18 cellular contexts compared by ENCODE assay signal in the genomic region with DNA sequence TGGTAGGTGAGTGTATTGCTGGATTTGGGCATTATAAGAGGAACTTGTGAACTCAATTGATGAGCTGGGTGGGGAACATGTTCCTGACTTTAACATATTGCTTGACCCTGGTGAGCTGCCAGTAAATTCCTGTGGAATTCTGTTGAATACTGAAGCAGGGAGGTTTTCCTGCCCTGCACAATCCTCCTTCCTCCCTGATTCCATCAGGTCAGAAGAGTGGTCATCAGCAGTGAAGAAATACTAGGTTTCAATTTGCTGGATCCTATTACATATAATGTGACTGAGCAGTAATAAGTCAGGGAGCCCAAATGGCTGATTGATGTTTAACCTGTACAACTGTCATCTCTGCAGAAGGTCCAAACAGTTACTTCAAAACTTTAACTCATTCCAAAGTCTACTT.
DNase-seq lines count a peak whose midpoint lies in the region; ATAC-seq, FAIRE-seq and TF ChIP-seq lines count a peak whose summit lies in the region.
"Had no signal": no experiment of that assay in that cellular context is flagged by ENCODE, and none has a peak within 500 bp of the region (broad histone marks: within the 10 kb centered on the region; RNA-seq: fewer than 3 reads in every experiment).

No MANE protein-coding gene starts in this region.

- no peaks in the 10 kb centered on the region for H3K79me2 ChIP-seq in HepG2 (ENCODE audit: insufficient read depth, low read length)

- TF ChIP-seq RAD21 in HepG2 (CRISPR knock-in tag; IDR thresholded peaks at IDR 0.05): no peak

- 0 out of 3 replicates have a peak, but pooled peaks have one; percentile 24 for ATAC-seq in HepG2
- ATAC-seq: K562; stimulated activated naive B cell treated with anti-CD40 and anti-IgM and Interleukin-4, amounts not matched to agents 10 μg/mL and 1 μg/mL and 100 μg/mL, for 72 hours; T-helper 17 cell; upper lobe of right lung had no signal

- no peaks in the 10 kb centered on the region for H3K36me3 Mint-ChIP-seq in immature natural killer cell
- H3K36me3 Mint-ChIP-seq: stimulated activated naive B cell treated with anti-CD40 and anti-IgM and Interleukin-4, amounts not matched to agents 10 μg/mL and 1 μg/mL and 100 μg/mL, for 72 hours had no signal

- intact Hi-C loops in HepG2 (cut with micrococcal nuclease; ENCODE audit: unreplicated experiment) (no loop called here), tibial artery (cut with DNase I; ENCODE audit: low total_unique reads) (no loop called here)

- DNase-seq in M059J (ENCODE audit: low read depth): peak; percentile 36
- DNase-seq in choroid plexus epithelial cell (ENCODE audit: low read depth): peak; percentile 39
- no peak for DNase-seq in HepG2 (ENCODE audit: low spot score)
- no peak for DNase-seq in tibial artery
- no peak for DNase-seq in activated CD4-positive, CD25-positive, alpha-beta regulatory T cell (lab: John Stamatoyannopoulos, UW)
- DNase-seq in GOT3 (lab: John Stamatoyannopoulos, UW): no peak
- no peak for DNase-seq in NCI-H82 treated with DMSO at 0.1 percent for 48 hours (lab: John Stamatoyannopoulos, UW; ENCODE audit: unreplicated experiment)
- no peak for DNase-seq in immature natural killer cell
- DNase-seq: activated effector memory CD4-positive, alpha-beta T cell treated with anti-CD3 and anti-CD28 coated beads, Interleukin-2, amount 50 U/mL, for 16 hours; dorsolateral prefrontal cortex; hippocampal formation; NCI-H1417 treated with DMSO at 0.1 percent for 48 hours; stimulated activated CD4-positive, alpha-beta T cell treated with anti-CD3 and anti-CD28 coated beads, Interleukin-12 subunit alpha, Interleukin-12 subunit beta, amount 100 ng/mL, for 4 hours; stimulated activated naive B cell treated with anti-CD40 and anti-IgM and Interleukin-4, amounts not matched to agents 10 μg/mL and 1 μg/mL and 100 μg/mL, for 72 hours; T-helper 17 cell; upper lobe of right lung had no signal

- H3K27me3 Mint-ChIP-seq in immature natural killer cell (ENCODE audit: low read depth in 3 of 3): peaks cover 0 to 1% (median 0%) of the 10 kb centered on the region in 3 donors
- H3K27me3 Mint-ChIP-seq: T-helper 17 cell had no signal

- H3K4me3 ChIP-seq in choroid plexus epithelial cell (ENCODE audit: low read depth, low read length) (no peak overlapping the region), HepG2 (replicated peaks in 1 of 3; ENCODE audit: insufficient read depth in 1 of 3, low read depth in 2 of 3, low read length in 3 of 3) (no peak overlapping the region), tibial artery (no peak overlapping the region)
- H3K4me3 ChIP-seq: BLaER1 treated with 17β-estradiol and CSF1 and Interleukin-3, amounts not matched to agents 10 nM and 100 nM; dorsolateral prefrontal cortex; K562 had no signal

- no peak overlapping the region for H3K4me2 ChIP-seq in HepG2 (ENCODE audit: low read depth, low read length)

- H3K9ac ChIP-seq in HepG2 (ENCODE audit: insufficient read depth, low read depth, low read length): no peak overlapping the region
- H3K9ac ChIP-seq: BLaER1 treated with 17β-estradiol and CSF1 and Interleukin-3, amounts not matched to agents 10 nM and 100 nM had no signal

- no peak for FAIRE-seq in HepG2 (lab: Jason Lieb, UNC)
- FAIRE-seq: K562 had no signal

- TF ChIP-seq POLR2A in HepG2 (IDR thresholded peaks at IDR 0.05; ENCODE audit: insufficient read depth in 1 of 2, low read depth in 2 of 2, low read length in 2 of 2): no peak

- no peaks in the 10 kb centered on the region for H3K4me1 Mint-ChIP-seq in immature natural killer cell
- H3K4me1 Mint-ChIP-seq: stimulated activated naive B cell treated with anti-CD40 and anti-IgM and Interleukin-4, amounts not matched to agents 10 μg/mL and 1 μg/mL and 100 μg/mL, for 72 hours; T-helper 17 cell had no signal

- POLR2A ChIA-PET in HepG2 (lab: Yijun Ruan, JAX): no interaction called here

- H3K27ac ChIP-seq in HepG2 (ENCODE audit: extremely low read length, insufficient read depth, low read length) (no peak overlapping the region), tibial artery (peak overlapping the region; percentile 48 to 79)
- H3K27ac ChIP-seq: dorsolateral prefrontal cortex, upper lobe of right lung had no signal

- H3K4me1 ChIP-seq in HepG2 (ENCODE audit: insufficient read depth, low read length) (peaks cover 16% of the 10 kb centered on the region), tibial artery (peaks cover 0 to 80% (median 36%) of the 10 kb centered on the region in 4 donors)
- H3K4me1 ChIP-seq: upper lobe of right lung had no signal

- H3K4me3 Mint-ChIP-seq in immature natural killer cell: no peak overlapping the region
- H3K4me3 Mint-ChIP-seq: stimulated activated naive B cell treated with anti-CD40 and anti-IgM and Interleukin-4, amounts not matched to agents 10 μg/mL and 1 μg/mL and 100 μg/mL, for 72 hours; T-helper 17 cell had no signal

- H3K9me3 Mint-ChIP-seq in immature natural killer cell: peaks cover 0 to 8% (median under 1%) of the 10 kb centered on the region in 6 donors
- H3K9me3 Mint-ChIP-seq: stimulated activated naive B cell treated with anti-CD40 and anti-IgM and Interleukin-4, amounts not matched to agents 10 μg/mL and 1 μg/mL and 100 μg/mL, for 72 hours had no signal

- H4K20me1 ChIP-seq in HepG2 (ENCODE audit: insufficient read depth, low read length): no peaks in the 10 kb centered on the region
- H4K20me1 ChIP-seq: BLaER1 treated with 17β-estradiol and CSF1 and Interleukin-3, amounts not matched to agents 10 nM and 100 nM had no signal

- CTCF ChIA-PET in HepG2 (lab: Yijun Ruan, JAX; ENCODE audit: low intra/inter-chr PET ratio, low total read pairs): no interaction called here

- TF ChIP-seq EP300 in HepG2 (IDR thresholded peaks at IDR 0.05; ENCODE audit: low read depth in 2 of 2, low read length in 2 of 2) (no peak), HepG2 (CRISPR knock-in tag; IDR thresholded peaks at IDR 0.05; ENCODE audit: borderline replicate concordance) (no peak)

- no peaks in the 10 kb centered on the region for H3K27me3 ChIP-seq in HepG2 (ENCODE audit: control insufficient read depth in 1 of 2, insufficient read depth in 2 of 2, low read length in 2 of 2)
- no peaks in the 10 kb centered on the region for H3K27me3 ChIP-seq in tibial artery
- H3K27me3 ChIP-seq: BLaER1 treated with 17β-estradiol and CSF1 and Interleukin-3, amounts not matched to agents 10 nM and 100 nM; dorsolateral prefrontal cortex; upper lobe of right lung had no signal

- no peaks in the 10 kb centered on the region for H3K36me3 ChIP-seq in HepG2 (replicated peaks in 1 of 2; ENCODE audit: control insufficient read depth in 1 of 2, insufficient read depth in 2 of 2, low read length in 2 of 2)
- H3K36me3 ChIP-seq in tibial artery: no peaks in the 10 kb centered on the region
- H3K36me3 ChIP-seq: BLaER1 treated with 17β-estradiol and CSF1 and Interleukin-3, amounts not matched to agents 10 nM and 100 nM; upper lobe of right lung had no signal

- BruUV-seq in HepG2 (replicated peaks; lab: Mats Ljungman, UMichigan): no TSS peak

- H2AFZ ChIP-seq in HepG2 (ENCODE audit: low read length): no peak overlapping the region

- in situ Hi-C loops in HepG2 (cut with HindIII; ENCODE audit: extremely low pct_ligation_motif_present, low pct_unique_long_range_greater_than_20kb): no loop called here

- H3K9me3 ChIP-seq in HepG2 (ENCODE audit: low read length) (no peaks in the 10 kb centered on the region), tibial artery (no peaks in the 10 kb centered on the region)
- H3K9me3 ChIP-seq: upper lobe of right lung had no signal

- H3K27ac Mint-ChIP-seq in immature natural killer cell: no peak overlapping the region
- H3K27ac Mint-ChIP-seq: stimulated activated naive B cell treated with anti-CD40 and anti-IgM and Interleukin-4, amounts not matched to agents 10 μg/mL and 1 μg/mL and 100 μg/mL, for 72 hours; T-helper 17 cell had no signal

- TF ChIP-seq CTCF in choroid plexus epithelial cell (conservative IDR thresholded peaks at IDR 0.05; ENCODE audit: low read depth, low read length) (no peak), HepG2 (CRISPR knock-in tag; IDR thresholded peaks at IDR 0.05) (no peak), tibial artery (IDR thresholded peaks at IDR 0.05) (no peak)

TF ChIP-seq in HepG2, 621 proteins besides CTCF, POLR2A, EP300 and RAD21:
- TF ChIP-seq ZNF263 (CRISPR knock-in tag; IDR thresholded peaks at IDR 0.05) (peak; percentile 34; the same call in 1 of the 2 replicates), ZBTB2 (CRISPR knock-in tag; IDR thresholded peaks at IDR 0.05; ENCODE audit: low read depth) (no peak)

Comparison
In these comparisons a context has a peak if more than half of its experiments do, and no peak if none do; other contexts are left out.
1. DNase-seq: peak in M059J (single experiment) and choroid plexus epithelial cell (single experiment); none in HepG2 (single experiment), tibial artery (0 of 2), activated CD4-positive, CD25-positive, alpha-beta regulatory T cell (0 of 4), GOT3 (single experiment), NCI-H82 treated with DMSO at 0.1 percent for 48 hours (single experiment) and immature natural killer cell (0 of 3).